In genomic region chr16:88194397-88195020, GRCh38 we compare ENCODE assay signal across 10 cellular contexts.
DNase-seq lines count a peak whose midpoint lies in the region; ATAC-seq, FAIRE-seq and TF ChIP-seq lines count a peak whose summit lies in the region.
"Had no signal": no experiment of that assay in that cellular context is flagged by ENCODE, and none has a peak within 500 bp of the region (broad histone marks: within the 10 kb centered on the region; RNA-seq: fewer than 3 reads in every experiment).

No MANE protein-coding gene starts in this region.

- peak overlapping the region; percentile 39 for H3K27ac Mint-ChIP-seq in neural progenitor cell

- H3K4me3 ChIP-seq in epithelial cell of proximal tubule (ENCODE audit: low read depth, low read length) (peak overlapping the region; percentile 30), neural progenitor cell (no peak overlapping the region), MG63 (no peak overlapping the region)

- peak overlapping the region; percentile 42 for H2AFZ ChIP-seq in neural progenitor cell (replicated peaks)

- peak; percentile 7 for DNase-seq in Caki2 (ENCODE audit: low read depth)
- DNase-seq in NCI-H345 treated with DMSO at 0.1 percent for 48 hours (lab: John Stamatoyannopoulos, UW; ENCODE audit: unreplicated experiment), result peak; percentile 39
- DNase-seq in epithelial cell of proximal tubule (ENCODE audit: low read depth), result peak; percentile 10
- DNase-seq in neural progenitor cell (ENCODE audit: low spot score), result no peak
- no peak for DNase-seq in MG63
- no peak for DNase-seq in GM19239 (ENCODE audit: insufficient read length, low spot score)
- no peak for DNase-seq in NK-92 (lab: John Stamatoyannopoulos, UW; ENCODE audit: unreplicated experiment)
- DNase-seq: NCI-H510A treated with DMSO at 0.1 percent for 48 hours had no signal

- TF ChIP-seq CTCF in epithelial cell of proximal tubule (conservative IDR thresholded peaks at IDR 0.05; ENCODE audit: low read depth, low read length) (peak; percentile 2), neural progenitor cell (IDR thresholded peaks at IDR 0.05) (no peak)

- no peaks in the 10 kb centered on the region for H3K79me2 ChIP-seq in neural progenitor cell (ENCODE audit: low read depth)

- H3K9ac ChIP-seq in neural progenitor cell, result no peak overlapping the region

- H3K27me3 Mint-ChIP-seq in neural progenitor cell (ENCODE audit: insufficient read depth, low read depth), result peaks cover 17% of the 10 kb centered on the region

- H3K36me3 ChIP-seq in neural progenitor cell, result no peaks in the 10 kb centered on the region
- no peaks in the 10 kb centered on the region for H3K36me3 ChIP-seq in MG63

- in situ Hi-C loops in Caki2 (cut with HindIII; ENCODE audit: low pct_unique_long_range_greater_than_20kb, low sequenced_read_pairs), result no loop called here

- no peaks in the 10 kb centered on the region for H3K27me3 ChIP-seq in neural progenitor cell
- no peaks in the 10 kb centered on the region for H3K27me3 ChIP-seq in MG63

- no peak for FAIRE-seq in GM19239 (lab: Jason Lieb, UNC)
- FAIRE-seq: bronchial epithelial cell had no signal

- peaks cover 7% of the 10 kb centered on the region for H3K4me1 ChIP-seq in neural progenitor cell

- peak overlapping the region; percentile 48 for H3K4me3 Mint-ChIP-seq in neural progenitor cell

- no peak overlapping the region for H3K4me2 ChIP-seq in neural progenitor cell

- no peak overlapping the region for H3K27ac ChIP-seq in neural progenitor cell

- peaks cover 31% of the 10 kb centered on the region for H3K4me1 Mint-ChIP-seq in neural progenitor cell

- peaks cover 13% of the 10 kb centered on the region for H3K9me3 Mint-ChIP-seq in neural progenitor cell

- no peaks in the 10 kb centered on the region for H3K9me3 ChIP-seq in neural progenitor cell (ENCODE audit: low read depth)
- no peaks in the 10 kb centered on the region for H3K9me3 ChIP-seq in MG63

- H3K36me3 Mint-ChIP-seq in neural progenitor cell, result peaks cover 4% of the 10 kb centered on the region

- no peak for ATAC-seq in GM19324 (IDR thresholded peaks at IDR 0.05; ENCODE audit: low FRiP score, unreplicated experiment)

- no peaks in the 10 kb centered on the region for H4K20me1 ChIP-seq in neural progenitor cell (ENCODE audit: low read depth)

- peaks cover 4% of the 10 kb centered on the region for H3F3A ChIP-seq in neural progenitor cell (ENCODE audit: low read depth)

Comparison
In these comparisons a context has a peak if more than half of its experiments do, and no peak if none do; other contexts are left out.
1. DNase-seq: peak in Caki2 (single experiment), NCI-H345 treated with DMSO at 0.1 percent for 48 hours (single experiment) and epithelial cell of proximal tubule (single experiment); none in neural progenitor cell (single experiment), MG63 (single experiment), GM19239 (single experiment) and NK-92 (single experiment).